ENCODE assay signal across 1 cellular context in the genomic region with DNA sequence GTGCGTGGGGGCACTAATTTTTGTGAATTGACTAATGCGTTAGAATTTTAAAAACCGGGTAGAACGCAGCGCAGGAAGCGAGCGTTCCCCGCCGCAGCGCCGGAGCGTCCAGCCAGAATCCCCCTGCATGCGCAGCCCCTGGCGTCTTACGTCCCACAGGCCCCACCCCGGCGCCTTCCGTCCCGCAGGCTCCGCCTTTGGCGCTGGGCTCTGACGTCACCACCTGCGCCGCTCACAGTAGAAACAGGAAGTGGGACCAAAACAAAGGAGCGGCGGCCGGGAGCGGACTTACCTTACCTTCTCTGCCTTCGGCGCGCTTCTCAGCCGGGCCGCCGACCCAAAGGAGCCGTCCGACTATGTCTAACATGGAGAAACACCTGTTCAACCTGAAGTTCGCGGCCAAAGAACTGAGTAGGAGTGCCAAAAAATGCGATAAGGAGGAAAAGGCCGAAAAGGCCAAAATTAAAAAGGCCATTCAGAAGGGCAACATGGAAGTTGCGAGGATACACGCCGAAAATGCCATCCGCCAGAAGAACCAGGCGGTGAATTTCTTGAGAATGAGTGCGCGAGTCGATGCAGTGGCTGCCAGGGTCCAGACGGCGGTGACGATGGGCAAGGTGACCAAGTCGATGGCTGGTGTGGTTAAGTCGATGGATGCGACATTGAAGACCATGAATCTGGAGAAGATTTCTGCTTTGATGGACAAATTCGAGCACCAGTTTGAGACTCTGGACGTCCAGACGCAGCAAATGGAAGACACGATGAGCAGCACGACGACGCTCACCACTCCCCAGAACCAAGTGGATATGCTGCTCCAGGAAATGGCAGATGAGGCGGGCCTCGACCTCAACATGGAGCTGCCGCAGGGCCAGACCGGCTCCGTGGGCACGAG.
A peak's percentile ranks its signal among the peaks of the same experiment; 100 is the strongest.
TF ChIP-seq lines count a peak whose summit lies in the region.

A gene with protein sequence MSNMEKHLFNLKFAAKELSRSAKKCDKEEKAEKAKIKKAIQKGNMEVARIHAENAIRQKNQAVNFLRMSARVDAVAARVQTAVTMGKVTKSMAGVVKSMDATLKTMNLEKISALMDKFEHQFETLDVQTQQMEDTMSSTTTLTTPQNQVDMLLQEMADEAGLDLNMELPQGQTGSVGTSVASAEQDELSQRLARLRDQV (plus strand): TSS at position 258 of the 892 bp plus-strand sequence. CDS start 99 bp downstream, at position 357.

TF ChIP-seq in A549, 52 proteins besides CTCF, POLR2A, EP300 and RAD21 (continued from another document):
- TF ChIP-seq, protein P1, sequence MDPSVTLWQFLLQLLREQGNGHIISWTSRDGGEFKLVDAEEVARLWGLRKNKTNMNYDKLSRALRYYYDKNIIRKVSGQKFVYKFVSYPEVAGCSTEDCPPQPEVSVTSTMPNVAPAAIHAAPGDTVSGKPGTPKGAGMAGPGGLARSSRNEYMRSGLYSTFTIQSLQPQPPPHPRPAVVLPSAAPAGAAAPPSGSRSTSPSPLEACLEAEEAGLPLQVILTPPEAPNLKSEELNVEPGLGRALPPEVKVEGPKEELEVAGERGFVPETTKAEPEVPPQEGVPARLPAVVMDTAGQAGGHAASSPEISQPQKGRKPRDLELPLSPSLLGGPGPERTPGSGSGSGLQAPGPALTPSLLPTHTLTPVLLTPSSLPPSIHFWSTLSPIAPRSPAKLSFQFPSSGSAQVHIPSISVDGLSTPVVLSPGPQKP (IDR thresholded peaks at IDR 0.05; ENCODE audit: low read depth, low read length): no peak
- TF ChIP-seq, protein P2, sequence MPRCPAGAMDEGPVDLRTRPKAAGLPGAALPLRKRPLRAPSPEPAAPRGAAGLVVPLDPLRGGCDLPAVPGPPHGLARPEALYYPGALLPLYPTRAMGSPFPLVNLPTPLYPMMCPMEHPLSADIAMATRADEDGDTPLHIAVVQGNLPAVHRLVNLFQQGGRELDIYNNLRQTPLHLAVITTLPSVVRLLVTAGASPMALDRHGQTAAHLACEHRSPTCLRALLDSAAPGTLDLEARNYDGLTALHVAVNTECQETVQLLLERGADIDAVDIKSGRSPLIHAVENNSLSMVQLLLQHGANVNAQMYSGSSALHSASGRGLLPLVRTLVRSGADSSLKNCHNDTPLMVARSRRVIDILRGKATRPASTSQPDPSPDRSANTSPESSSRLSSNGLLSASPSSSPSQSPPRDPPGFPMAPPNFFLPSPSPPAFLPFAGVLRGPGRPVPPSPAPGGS (IDR thresholded peaks at IDR 0.05): peak; percentile 89; the same call in 2 of the 3 replicates
- TF ChIP-seq HOXB5 (CRISPR knock-in tag; IDR thresholded peaks at IDR 0.05) (0 out of 2 replicates have a peak, but pooled peaks have one; percentile 10), JUNB (IDR thresholded peaks at IDR 0.05) (no peak), NFE2L2 (conservative IDR thresholded peaks at IDR 0.05; ENCODE audit: low read length) (no peak), MYC (IDR thresholded peaks at IDR 0.05; ENCODE audit: borderline replicate concordance, low read length) (no peak), JUN (IDR thresholded peaks at IDR 0.05) (peak in 1 of 2 experiments; percentile 80; a peak in 3 of 5 replicates), RNF2 (IDR thresholded peaks at IDR 0.05; ENCODE audit: borderline replicate concordance, low read depth) (no peak)
- TF ChIP-seq, protein P3, sequence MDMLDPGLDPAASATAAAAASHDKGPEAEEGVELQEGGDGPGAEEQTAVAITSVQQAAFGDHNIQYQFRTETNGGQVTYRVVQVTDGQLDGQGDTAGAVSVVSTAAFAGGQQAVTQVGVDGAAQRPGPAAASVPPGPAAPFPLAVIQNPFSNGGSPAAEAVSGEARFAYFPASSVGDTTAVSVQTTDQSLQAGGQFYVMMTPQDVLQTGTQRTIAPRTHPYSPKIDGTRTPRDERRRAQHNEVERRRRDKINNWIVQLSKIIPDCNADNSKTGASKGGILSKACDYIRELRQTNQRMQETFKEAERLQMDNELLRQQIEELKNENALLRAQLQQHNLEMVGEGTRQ (IDR thresholded peaks at IDR 0.05): no peak
- TF ChIP-seq, protein P4, sequence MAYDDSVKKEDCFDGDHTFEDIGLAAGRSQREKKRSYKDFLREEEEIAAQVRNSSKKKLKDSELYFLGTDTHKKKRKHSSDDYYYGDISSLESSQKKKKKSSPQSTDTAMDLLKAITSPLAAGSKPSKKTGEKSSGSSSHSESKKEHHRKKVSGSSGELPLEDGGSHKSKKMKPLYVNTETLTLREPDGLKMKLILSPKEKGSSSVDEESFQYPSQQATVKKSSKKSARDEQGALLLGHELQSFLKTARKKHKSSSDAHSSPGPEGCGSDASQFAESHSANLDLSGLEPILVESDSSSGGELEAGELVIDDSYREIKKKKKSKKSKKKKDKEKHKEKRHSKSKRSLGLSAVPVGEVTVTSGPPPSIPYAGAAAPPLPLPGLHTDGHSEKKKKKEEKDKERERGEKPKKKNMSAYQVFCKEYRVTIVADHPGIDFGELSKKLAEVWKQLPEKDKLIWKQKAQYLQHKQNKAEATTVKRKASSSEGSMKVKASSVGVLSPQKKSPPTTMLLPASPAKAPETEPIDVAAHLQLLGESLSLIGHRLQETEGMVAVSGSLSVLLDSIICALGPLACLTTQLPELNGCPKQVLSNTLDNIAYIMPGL (CRISPR knock-in tag; IDR thresholded peaks at IDR 0.05; ENCODE audit: borderline replicate concordance): no peak
